ENCODE assay signal across 8 cellular contexts in genomic region chr3:195909645-195910498, GRCh38. TPM values are rescaled to one million over a fixed set of nuclear protein-coding genes. Genes with fewer than 3 reads are reported as not detected.
DNase-seq lines count a peak whose midpoint lies in the region; ATAC-seq and TF ChIP-seq lines count a peak whose summit lies in the region.

No MANE protein-coding gene starts in this region.

- H3K36me3 Mint-ChIP-seq in activated CD4-positive, alpha-beta memory T cell treated with anti-CD3 and anti-CD28 coated beads, Interleukin-2, amount 10 ng/mL, durations not matched to agents 7 days and 5 days (ENCODE audit: low read depth) = peaks cover 28% of the 10 kb centered on the region

- POLR2A ChIA-PET in activated CD4-positive, alpha-beta memory T cell treated with anti-CD3 and anti-CD28 coated beads, Interleukin-2, amount 10 ng/mL, durations not matched to agents 7 days and 5 days (lab: Charles Lee) = interaction anchor here (2.4 to 6.7 kb wide), 2 partner anchors 10 to 15 kb away, joined by 14 to 180 read pairs; no protein-coding TSS in a partner anchor

- peak overlapping the region; percentile 28 to 48 for H3K27ac ChIP-seq in lung (ENCODE audit: low read depth in 1 of 2, low read length in 1 of 2)

- peaks cover 0 to 28% of the 10 kb centered on the region in 2 donors for H3K4me1 ChIP-seq in lung (ENCODE audit: control insufficient read depth in 2 of 2, insufficient read depth in 2 of 2, low read length in 2 of 2)

- ATAC-seq in HG03442 (IDR thresholded peaks at IDR 0.05; ENCODE audit: unreplicated experiment) = peak; percentile 36
- peak; percentile 68 for ATAC-seq in lung (ENCODE audit: insufficient read depth, low FRiP score)

- no peaks in the 10 kb centered on the region for H3K27me3 Mint-ChIP-seq in activated CD4-positive, alpha-beta memory T cell treated with anti-CD3 and anti-CD28 coated beads, Interleukin-2, amount 10 ng/mL, durations not matched to agents 7 days and 5 days

- H3K4me1 Mint-ChIP-seq in activated CD4-positive, alpha-beta memory T cell treated with anti-CD3 and anti-CD28 coated beads, Interleukin-2, amount 10 ng/mL, durations not matched to agents 7 days and 5 days = peaks cover 30% of the 10 kb centered on the region

- CTCF ChIA-PET in activated CD4-positive, alpha-beta memory T cell treated with anti-CD3 and anti-CD28 coated beads, Interleukin-2, amount 10 ng/mL, durations not matched to agents 7 days and 5 days (lab: Charles Lee) = interaction anchor here (1.1 to 5.5 kb wide), 2 partner anchors 15 to 50 kb away, joined by 3 to 124 read pairs; no protein-coding TSS in a partner anchor

- DNase-seq in AG10803 (ENCODE audit: low read depth) = peak; percentile 73
- DNase-seq in GM19238 (ENCODE audit: insufficient read length, low spot score) = peak; percentile 99
- peak; percentile 68 for DNase-seq in NCI-H526 treated with DMSO at 0.1 percent for 48 hours (lab: John Stamatoyannopoulos, UW)
- peak; percentile 89 for DNase-seq in activated CD4-positive, alpha-beta memory T cell treated with anti-CD3 and anti-CD28 coated beads, Interleukin-2, amount 10 ng/mL, durations not matched to agents 7 days and 5 days
- DNase-seq in ecto neural progenitor cell (ENCODE audit: low spot score) = peak; percentile 88
- peak; percentile 82 for DNase-seq in lung (ENCODE audit: low spot score)
- peak; percentile 74 to 87 (median 79) for DNase-seq in stimulated activated CD4-positive, alpha-beta T cell treated with anti-CD3 and anti-CD28 coated beads, TNF-alpha, amount 100 ng/mL, for 24 hours (ENCODE audit: low read depth in 3 of 3)

- H3K36me3 ChIP-seq in lung (ENCODE audit: control insufficient read depth in 2 of 2, insufficient read depth in 2 of 2, low read length in 2 of 2) = no peaks in the 10 kb centered on the region

- TF ChIP-seq CTCF in AG10803 (conservative IDR thresholded peaks at IDR 0.05; ENCODE audit: low read length) (no peak), lung (IDR thresholded peaks at IDR 0.05; ENCODE audit: control extremely low read depth, extremely low read depth) (no peak)

- H3K9me3 ChIP-seq in lung (ENCODE audit: control insufficient read depth in 2 of 2, insufficient read depth in 1 of 2, low read length in 1 of 2) = no peaks in the 10 kb centered on the region

- H3K4me3 ChIP-seq in AG10803 (ENCODE audit: low read length) = peak overlapping the region; percentile 63
- H3K4me3 ChIP-seq in lung = peak overlapping the region; percentile 63

- no peaks in the 10 kb centered on the region for H3K9me3 Mint-ChIP-seq in activated CD4-positive, alpha-beta memory T cell treated with anti-CD3 and anti-CD28 coated beads, Interleukin-2, amount 10 ng/mL, durations not matched to agents 7 days and 5 days

- peak overlapping the region; percentile 80 for H3K27ac Mint-ChIP-seq in activated CD4-positive, alpha-beta memory T cell treated with anti-CD3 and anti-CD28 coated beads, Interleukin-2, amount 10 ng/mL, durations not matched to agents 7 days and 5 days

- H3K27me3 ChIP-seq in lung (ENCODE audit: control insufficient read depth, insufficient read depth) = no peaks in the 10 kb centered on the region

- 12 to 29% methylated on average over 33 to 68 of the region's 68 CpGs for WGBS in lung, 2 donors

- peak overlapping the region; percentile 68 for H3K4me3 Mint-ChIP-seq in activated CD4-positive, alpha-beta memory T cell treated with anti-CD3 and anti-CD28 coated beads, Interleukin-2, amount 10 ng/mL, durations not matched to agents 7 days and 5 days

RNA-seq across cellular contexts. Expression of gene TNK2, which starts 1.5 kb away (rescaled TPM):
- total RNA-seq in activated CD4-positive, alpha-beta memory T cell treated with anti-CD3 and anti-CD28 coated beads, Interleukin-2, amount 10 ng/mL, durations not matched to agents 7 days and 5 days = 100 to 1,000 TPM; 113 to 115 TPM
- 10 to 100 TPM; 15.0 to 63.5 TPM for total RNA-seq in lung
- polyA plus RNA-seq in lung = 10 to 100 TPM; 23.3 to 47.9 TPM

Comparison
In these comparisons a context has a peak if more than half of its experiments do, and no peak if none do; other contexts are left out.
1. Peak in every context shown above with its lines: DNase-seq, ATAC-seq, H3K4me3 ChIP-seq and H3K27ac ChIP-seq.